Comparison of ENCODE assay signal across 15 cellular contexts in genomic region chr7:43588477-43589132, GRCh38. TPM values are rescaled to one million over a fixed set of nuclear protein-coding genes. Genes with fewer than 3 reads are reported as not detected.
DNase-seq lines count a peak whose midpoint lies in the region; ATAC-seq and TF ChIP-seq lines count a peak whose summit lies in the region.
"Had no signal": no experiment of that assay in that cellular context is flagged by ENCODE, and none has a peak within 500 bp of the region (broad histone marks: within the 10 kb centered on the region; RNA-seq: fewer than 3 reads in every experiment).

No MANE protein-coding gene starts in this region.

- no peaks in the 10 kb centered on the region for H3K27me3 ChIP-seq in CD8-positive, alpha-beta T cell (ENCODE audit: insufficient read depth, low read length)
- no peaks in the 10 kb centered on the region for H3K27me3 ChIP-seq in GM06990 (replicated peaks; ENCODE audit: control insufficient read depth, insufficient read depth, low read length)
- H3K27me3 ChIP-seq: dorsolateral prefrontal cortex, vagina had no signal

- H3K27me3 Mint-ChIP-seq in CD8-positive, alpha-beta T cell (ENCODE audit: low read depth): no peaks in the 10 kb centered on the region
- H3K27me3 Mint-ChIP-seq in T-cell (no peaks in the 10 kb centered on the region), naive B cell (no peaks in the 10 kb centered on the region)

- peaks cover 62% of the 10 kb centered on the region for H3K4me1 Mint-ChIP-seq in CD8-positive, alpha-beta T cell (ENCODE audit: low read depth)
- H3K4me1 Mint-ChIP-seq in T-cell (peaks cover 61 to 82% (median 67%) of the 10 kb centered on the region in 3 donors), naive B cell (peaks cover 69 to 75% (median 73%) of the 10 kb centered on the region in 3 donors)

- CTCF ChIA-PET in CD8-positive, alpha-beta T cell (lab: Charles Lee): interaction anchor here (7.8 to 11.1 kb wide), 3 partner anchors 53 to 111 kb away, joined by 91 to 433 read pairs (median 134); no protein-coding TSS in a partner anchor
- CTCF ChIA-PET in T-cell (lab: Charles Lee): interaction anchor here (0.9 to 9.1 kb wide), 4 partner anchors 31 to 111 kb away, joined by 3 to 548 read pairs (median 9); no protein-coding TSS in a partner anchor

- no peak for TF ChIP-seq CTCF in CD8-positive, alpha-beta T cell (IDR thresholded peaks at IDR 0.05)
- no peak for TF ChIP-seq CTCF in GM06990 (IDR thresholded peaks at IDR 0.05; ENCODE audit: insufficient read depth, low read length, poor library complexity, severe bottlenecking)

- POLR2A ChIA-PET in CD8-positive, alpha-beta T cell (lab: Charles Lee): interaction anchor here (9.1 kb wide), 1 partner anchor 59 kb away, joined by 151 read pairs; no protein-coding TSS in a partner anchor
- POLR2A ChIA-PET in T-cell (lab: Charles Lee): interaction anchor here (0.6 to 2.7 kb wide), 6 partner anchors 16 to 112 kb away, joined by 3 to 18 read pairs (median 8); no protein-coding TSS in a partner anchor

- no peaks in the 10 kb centered on the region for H3K9me3 ChIP-seq in CD8-positive, alpha-beta T cell (ENCODE audit: low read length)
- H3K9me3 ChIP-seq: vagina had no signal

- H3K9me3 Mint-ChIP-seq in CD8-positive, alpha-beta T cell: no peaks in the 10 kb centered on the region
- H3K9me3 Mint-ChIP-seq in T-cell: no peaks in the 10 kb centered on the region
- H3K9me3 Mint-ChIP-seq in naive B cell: peaks cover 0 to 2% (median 0%) of the 10 kb centered on the region in 7 donors
- H3K9me3 Mint-ChIP-seq: nephron had no signal

- peak overlapping the region; percentile 81 for H3K27ac ChIP-seq in CD8-positive, alpha-beta T cell (ENCODE audit: low read depth, low read length)
- H3K27ac ChIP-seq: dorsolateral prefrontal cortex, vagina had no signal

- peaks cover 61% of the 10 kb centered on the region for H3K4me1 ChIP-seq in CD8-positive, alpha-beta T cell (ENCODE audit: insufficient read depth, low read length)

- intact Hi-C loops in CD8-positive, alpha-beta T cell (cut with DNase I, micrococcal nuclease): no loop called here

- no peaks in the 10 kb centered on the region for H3K36me3 ChIP-seq in CD8-positive, alpha-beta T cell (ENCODE audit: insufficient read depth, low read length)
- no peaks in the 10 kb centered on the region; the same call in 1 of the 2 replicates for H3K36me3 ChIP-seq in GM06990 (ENCODE audit: control insufficient read depth, insufficient read depth, low read length)
- H3K36me3 ChIP-seq: vagina had no signal

- H3K4me3 ChIP-seq in CD8-positive, alpha-beta T cell (ENCODE audit: low read depth, low read length): peak overlapping the region; percentile 36
- H3K4me3 ChIP-seq in GM06990 (replicated peaks; ENCODE audit: low read depth, low read length): peak overlapping the region; percentile 11; the same call in 1 of the 2 replicates
- H3K4me3 ChIP-seq: dorsolateral prefrontal cortex, K562, vagina had no signal

- no peak for DNase-seq in CD8-positive, alpha-beta T cell
- DNase-seq in GM06990 (ENCODE audit: extremely low read depth, insufficient read length): no peak
- DNase-seq in T-cell: no peak
- no peak for DNase-seq in naive B cell
- no peak for DNase-seq in NK-92 (lab: John Stamatoyannopoulos, UW; ENCODE audit: unreplicated experiment)
- DNase-seq in COLO668 (lab: John Stamatoyannopoulos, UW; ENCODE audit: unreplicated experiment): no peak
- DNase-seq: anterior cingulate cortex, dorsolateral prefrontal cortex, left ventricle myocardium superior, NCI-H1436 treated with DMSO at 0.1 percent for 48 hours, right cardiac atrium had no signal

- H3K4me3 Mint-ChIP-seq in CD8-positive, alpha-beta T cell: peak overlapping the region; percentile 71
- H3K4me3 Mint-ChIP-seq in T-cell (peak overlapping the region; percentile 41 to 98 (median 96)), naive B cell (peak overlapping the region; percentile 19 to 89 (median 59))
- H3K4me3 Mint-ChIP-seq: nephron had no signal

- peak overlapping the region; percentile 89 for H3K27ac Mint-ChIP-seq in CD8-positive, alpha-beta T cell
- H3K27ac Mint-ChIP-seq in T-cell (peak overlapping the region; percentile 71 to 89), naive B cell (peak overlapping the region in 5 of 6 donors; percentile 79 to 98 (median 92))
- H3K27ac Mint-ChIP-seq: nephron had no signal

- peaks cover 57% of the 10 kb centered on the region for H3K36me3 Mint-ChIP-seq in CD8-positive, alpha-beta T cell
- peaks cover 18% of the 10 kb centered on the region for H3K36me3 Mint-ChIP-seq in T-cell
- peaks cover 5 to 9% of the 10 kb centered on the region in 2 donors for H3K36me3 Mint-ChIP-seq in naive B cell

- ATAC-seq in CD8-positive, alpha-beta T cell: no peak
- ATAC-seq in T-cell (replicated peaks in 1 of 4) (no peak), naive B cell (ENCODE audit: low read depth in 2 of 2) (no peak), HG02678 (IDR thresholded peaks at IDR 0.05; ENCODE audit: unreplicated experiment) (no peak)
- ATAC-seq: K562, left ventricle myocardium superior, right cardiac atrium had no signal

RNA-seq across cellular contexts. Expression of gene STK17A, which starts 5.7 kb away (rescaled TPM):
- total RNA-seq in CD8-positive, alpha-beta T cell: 100 to 1,000 TPM; 301 to 311 TPM
- 100 to 1,000 TPM; 101 to 120 (median 117) TPM for total RNA-seq in T-cell
- 100 to 1,000 TPM; 263 to 424 (median 353) TPM for polyA plus RNA-seq in naive B cell (ENCODE audit: low read depth in 6 of 6)
